ENCODE assay signal across 18 cellular contexts in genomic region chr10:131050162-131050766, GRCh38.
DNase-seq lines count a peak whose midpoint lies in the region; ATAC-seq, FAIRE-seq and TF ChIP-seq lines count a peak whose summit lies in the region.
"Had no signal": no experiment of that assay in that cellular context is flagged by ENCODE, and none has a peak within 500 bp of the region (broad histone marks: within the 10 kb centered on the region; RNA-seq: fewer than 3 reads in every experiment).

No MANE protein-coding gene starts in this region.

- TF ChIP-seq EP300 in HepG2 (IDR thresholded peaks at IDR 0.05; ENCODE audit: low read depth in 2 of 2, low read length in 2 of 2) (no peak), HepG2 (CRISPR knock-in tag; IDR thresholded peaks at IDR 0.05; ENCODE audit: borderline replicate concordance) (no peak)

- H3K27me3 ChIP-seq in HepG2 (ENCODE audit: control insufficient read depth in 1 of 2, insufficient read depth in 2 of 2, low read length in 2 of 2) (peaks cover 0 to 3% of the 10 kb centered on the region in 2 experiments; a peak in 2 of 5 replicates), right lobe of liver (no peaks in the 10 kb centered on the region), bronchial epithelial cell (ENCODE audit: control insufficient read depth, insufficient read depth, low read length) (no peaks in the 10 kb centered on the region), neuronal stem cell (ENCODE audit: control insufficient read depth in 3 of 3, insufficient read depth in 3 of 3, low read depth in 1 of 3, low read length in 3 of 3) (peaks cover 0 to 2% (median 0%) of the 10 kb centered on the region in 3 experiments)
- H3K27me3 ChIP-seq: BLaER1 had no signal

- CTCF ChIA-PET in HepG2 (lab: Yijun Ruan, JAX; ENCODE audit: low intra/inter-chr PET ratio, low total read pairs) = no interaction called here

- H4K91ac ChIP-seq in neuronal stem cell (ENCODE audit: low read depth, low read length, poor library complexity) = no peak overlapping the region

- H2BK120ac ChIP-seq in neuronal stem cell (ENCODE audit: low read depth, low read length) = peak overlapping the region; percentile 32

- no peak overlapping the region for H2AK5ac ChIP-seq in neuronal stem cell (ENCODE audit: low read depth, low read length)

- no peak for ATAC-seq in HepG2
- ATAC-seq in right lobe of liver = no peak
- ATAC-seq in effector memory CD8-positive, alpha-beta T cell (replicated peaks) = no peak
- ATAC-seq in HG02623 (IDR thresholded peaks at IDR 0.05; ENCODE audit: unreplicated experiment) = no peak

- H2BK12ac ChIP-seq in neuronal stem cell (ENCODE audit: low read length) = no peak overlapping the region

- H3K36me3 Mint-ChIP-seq in effector memory CD8-positive, alpha-beta T cell (ENCODE audit: insufficient read depth) = no peaks in the 10 kb centered on the region
- H3K36me3 Mint-ChIP-seq in osteocyte (ENCODE audit: unreplicated experiment) = no peaks in the 10 kb centered on the region
- H3K36me3 Mint-ChIP-seq: CD14-positive monocyte; CD4-positive, alpha-beta memory T cell had no signal

- peaks cover 6% of the 10 kb centered on the region in 2 donors for H3K9me3 Mint-ChIP-seq in effector memory CD8-positive, alpha-beta T cell
- H3K9me3 Mint-ChIP-seq in osteocyte (ENCODE audit: unreplicated experiment) = peaks cover 54% of the 10 kb centered on the region

- POLR2A ChIA-PET in HepG2 (lab: Yijun Ruan, JAX) = no interaction called here

- H3K4me3 Mint-ChIP-seq in effector memory CD8-positive, alpha-beta T cell = no peak overlapping the region
- no peak overlapping the region for H3K4me3 Mint-ChIP-seq in osteocyte (ENCODE audit: unreplicated experiment)
- H3K4me3 Mint-ChIP-seq: CD14-positive monocyte; CD4-positive, alpha-beta memory T cell; HFFc6 had no signal

- H3K14ac ChIP-seq in neuronal stem cell (ENCODE audit: low read length) = no peak overlapping the region

- no TSS peak for BruUV-seq in HepG2 (replicated peaks; lab: Mats Ljungman, UMichigan)

- no peaks in the 10 kb centered on the region for H3K79me2 ChIP-seq in HepG2 (ENCODE audit: insufficient read depth, low read length)

- DNase-seq in HepG2 (ENCODE audit: low spot score) (no peak), right lobe of liver (no peak), bronchial epithelial cell (ENCODE audit: low read depth) (no peak), neuronal stem cell (ENCODE audit: low spot score) (no peak), osteocyte (ENCODE audit: extremely low spot score, unreplicated experiment) (no peak)
- no peak for DNase-seq in effector memory CD8-positive, alpha-beta T cell
- DNase-seq: 8988T; CD4-positive, alpha-beta memory T cell; DMS79 treated with DMSO at 0.1 percent for 48 hours; EL; GM23248; HCEC 1CT; HFFc6 had no signal

- H3K27ac ChIP-seq in HepG2 (ENCODE audit: extremely low read length, insufficient read depth, low read length) = no peak overlapping the region
- H3K27ac ChIP-seq in right lobe of liver = no peak overlapping the region
- H3K27ac ChIP-seq in neuronal stem cell (replicated peaks; ENCODE audit: low read length) = no peak overlapping the region
- H3K27ac ChIP-seq: BLaER1, GM23248 had no signal

- no peaks in the 10 kb centered on the region for H3K36me3 ChIP-seq in HepG2 (replicated peaks in 1 of 2; ENCODE audit: control insufficient read depth in 1 of 2, insufficient read depth in 2 of 2, low read length in 2 of 2)
- H3K36me3 ChIP-seq in right lobe of liver = no peaks in the 10 kb centered on the region
- H3K36me3 ChIP-seq in bronchial epithelial cell (ENCODE audit: control insufficient read depth, insufficient read depth, low read length) = no peaks in the 10 kb centered on the region
- H3K36me3 ChIP-seq in neuronal stem cell (replicated peaks in 1 of 2; ENCODE audit: control insufficient read depth in 2 of 2, insufficient read depth in 2 of 2, low read length in 2 of 2) = no peaks in the 10 kb centered on the region
- H3K36me3 ChIP-seq: BLaER1 had no signal

- H2BK5ac ChIP-seq in neuronal stem cell (ENCODE audit: low read length) = no peak overlapping the region

- H3K4me1 ChIP-seq in HepG2 (ENCODE audit: insufficient read depth, low read length) = no peaks in the 10 kb centered on the region
- no peaks in the 10 kb centered on the region for H3K4me1 ChIP-seq in right lobe of liver
- H3K4me1 ChIP-seq in neuronal stem cell (ENCODE audit: control insufficient read depth in 2 of 2, insufficient read depth in 1 of 2, low read depth in 1 of 2, low read length in 2 of 2) = peaks cover 0 to 6% of the 10 kb centered on the region in 2 donors

- intact Hi-C loops in HepG2 (cut with micrococcal nuclease; ENCODE audit: unreplicated experiment) (no loop called here), right lobe of liver (cut with DNase I) (no loop called here)

- H3K79me1 ChIP-seq in neuronal stem cell (ENCODE audit: low read depth, low read length) = no peaks in the 10 kb centered on the region

- H3K4ac ChIP-seq in neuronal stem cell (ENCODE audit: low read length) = no peak overlapping the region

- no peak for FAIRE-seq in HepG2 (lab: Jason Lieb, UNC)
- peak; percentile 32 for FAIRE-seq in bronchial epithelial cell (lab: Jason Lieb, UNC)
- FAIRE-seq: GM12891, H54 had no signal

- TF ChIP-seq CTCF in HepG2 (CRISPR knock-in tag; IDR thresholded peaks at IDR 0.05) (no peak), right lobe of liver (IDR thresholded peaks at IDR 0.05) (no peak), bronchial epithelial cell (IDR thresholded peaks at IDR 0.05; ENCODE audit: insufficient read depth, low read length, severe bottlenecking) (no peak), osteocyte (IDR thresholded peaks at IDR 0.05) (no peak)

- no peak overlapping the region for H3K9ac ChIP-seq in HepG2 (ENCODE audit: insufficient read depth, low read depth, low read length)
- peak overlapping the region; percentile 5 for H3K9ac ChIP-seq in neuronal stem cell (ENCODE audit: low read depth, low read length, poor library complexity)
- H3K9ac ChIP-seq: BLaER1, GM23248 had no signal

- no peak overlapping the region for H4K8ac ChIP-seq in neuronal stem cell (ENCODE audit: low read depth, low read length)

- H3K23ac ChIP-seq in neuronal stem cell (ENCODE audit: low read depth, low read length, poor library complexity) = no peak overlapping the region

- H3K27me3 Mint-ChIP-seq in effector memory CD8-positive, alpha-beta T cell = no peaks in the 10 kb centered on the region
- H3K27me3 Mint-ChIP-seq in osteocyte (ENCODE audit: unreplicated experiment) = no peaks in the 10 kb centered on the region
- H3K27me3 Mint-ChIP-seq: CD4-positive, alpha-beta memory T cell had no signal

- no peak overlapping the region for H2AFZ ChIP-seq in HepG2 (ENCODE audit: low read length)
- no peak overlapping the region for H2AFZ ChIP-seq in neuronal stem cell (ENCODE audit: low read length)
- H2AFZ ChIP-seq: GM23248 had no signal

- H3K9me3 ChIP-seq in HepG2 (ENCODE audit: low read length) = 0 out of 2 replicates have a peak, but pooled peaks cover 5% of the 10 kb centered on the region
- H3K9me3 ChIP-seq in right lobe of liver = no peaks in the 10 kb centered on the region
- peaks cover 0 to 12% of the 10 kb centered on the region in 2 donors for H3K9me3 ChIP-seq in neuronal stem cell (replicated peaks in 1 of 2; ENCODE audit: control insufficient read depth in 2 of 2, insufficient read depth in 1 of 2, low read depth in 1 of 2, low read length in 2 of 2)

- H3K27ac Mint-ChIP-seq in effector memory CD8-positive, alpha-beta T cell = no peak overlapping the region
- no peak overlapping the region for H3K27ac Mint-ChIP-seq in osteocyte (ENCODE audit: unreplicated experiment)
- H3K27ac Mint-ChIP-seq: CD4-positive, alpha-beta memory T cell; HFFc6 had no signal

- 8% methylated on average over 7 of the region's 10 CpGs for WGBS in HepG2 (ENCODE audit: low lambda C conversion rate)
- 55% methylated on average over 8 of the region's 10 CpGs for WGBS in right lobe of liver (ENCODE audit: insufficient coverage, low coverage, low lambda C conversion rate, missing lambda C conversion rate)
- WGBS in neuronal stem cell (ENCODE audit: extremely low coverage in 2 of 2, insufficient read length in 2 of 2, insufficient replicate concordance in 1 of 2), 2 donors = no CpG with 5 or more reads among the region's 10 CpGs

- H4K20me1 ChIP-seq in HepG2 (ENCODE audit: insufficient read depth, low read length) = no peaks in the 10 kb centered on the region
- H4K20me1 ChIP-seq: BLaER1 had no signal

- H3K4me1 Mint-ChIP-seq in effector memory CD8-positive, alpha-beta T cell (ENCODE audit: low read depth in 2 of 2) = no peaks in the 10 kb centered on the region
- no peaks in the 10 kb centered on the region for H3K4me1 Mint-ChIP-seq in osteocyte (ENCODE audit: unreplicated experiment)
- H3K4me1 Mint-ChIP-seq: CD14-positive monocyte; CD4-positive, alpha-beta memory T cell had no signal

- TF ChIP-seq RAD21 in HepG2 (CRISPR knock-in tag; IDR thresholded peaks at IDR 0.05) = no peak

- in situ Hi-C loops in HepG2 (cut with HindIII; ENCODE audit: extremely low pct_ligation_motif_present, low pct_unique_long_range_greater_than_20kb) = no loop called here

- H3K4me3 ChIP-seq in HepG2 (replicated peaks in 1 of 3; ENCODE audit: insufficient read depth in 1 of 3, low read depth in 2 of 3, low read length in 3 of 3) (no peak overlapping the region), right lobe of liver (no peak overlapping the region), bronchial epithelial cell (ENCODE audit: low read depth, low read length) (no peak overlapping the region), neuronal stem cell (ENCODE audit: low read length in 2 of 2) (no peak overlapping the region)
- H3K4me3 ChIP-seq: BLaER1, GM23248 had no signal

- H2BK15ac ChIP-seq in neuronal stem cell (ENCODE audit: low read length) = no peak overlapping the region

- no peak for TF ChIP-seq POLR2A in HepG2 (IDR thresholded peaks at IDR 0.05; ENCODE audit: insufficient read depth in 1 of 2, low read depth in 2 of 2, low read length in 2 of 2)
- TF ChIP-seq POLR2A in right lobe of liver (IDR thresholded peaks at IDR 0.05) = no peak

- peak overlapping the region; percentile 36 for H3K18ac ChIP-seq in neuronal stem cell (ENCODE audit: low read length)

- H3K4me2 ChIP-seq in HepG2 (ENCODE audit: low read depth, low read length) (no peak overlapping the region), neuronal stem cell (ENCODE audit: insufficient read depth, low read length, poor library complexity, severe bottlenecking) (no peak overlapping the region)
- H3K4me2 ChIP-seq: BLaER1 had no signal

TF ChIP-seq in HepG2, 621 proteins besides CTCF, POLR2A, EP300 and RAD21:
- peak; percentile 66 for TF ChIP-seq CREB1 (IDR thresholded peaks at IDR 0.05)
- no peak for TF ChIP-seq CREB1 (CRISPR knock-in tag; IDR thresholded peaks at IDR 0.05)
- no peak for TF ChIP-seq IRF9 (CRISPR knock-in tag; IDR thresholded peaks at IDR 0.05; ENCODE audit: borderline replicate concordance)
